19 cellular contexts compared by ENCODE assay signal in genomic region chr12:5809586-5809985, GRCh38.
"Had no signal": no experiment of that assay in that cellular context is flagged by ENCODE, and none has a peak within 500 bp of the region (broad histone marks: within the 10 kb centered on the region; RNA-seq: fewer than 3 reads in every experiment).

No MANE protein-coding gene starts in this region.

- H3K4me3 ChIP-seq: esophagus squamous epithelium, mucosa of descending colon, ovary, psoas muscle, spleen, thoracic aorta, upper lobe of right lung had no signal

- H3K4me1 ChIP-seq: esophagus squamous epithelium, psoas muscle, spleen, upper lobe of right lung had no signal

- H3K9me3 ChIP-seq: esophagus squamous epithelium, mucosa of descending colon, ovary, psoas muscle, spleen, thoracic aorta, upper lobe of right lung had no signal

- DNase-seq: activated CD4-positive, alpha-beta memory T cell treated with anti-CD3 and anti-CD28 coated beads, Interleukin-2, amount 10 ng/mL, durations not matched to agents 7 days and 5 days; activated CD4-positive, alpha-beta T cell treated with anti-CD3 and anti-CD28 coated beads for 48 hours; activated CD4-positive, CD25-positive, alpha-beta regulatory T cell; activated CD8-positive, alpha-beta memory T cell treated with anti-CD3 and anti-CD28 coated beads, Interleukin-2, amount 10 ng/mL, durations not matched to agents 7 days and 5 days; activated naive CD4-positive, alpha-beta T cell treated with anti-CD3 and anti-CD28 coated beads for 36 hours; caudate nucleus; effector memory CD8-positive, alpha-beta T cell; esophagus squamous epithelium; naive thymus-derived CD4-positive, alpha-beta T cell; ovary; psoas muscle; spleen; stimulated activated CD4-positive, alpha-beta T cell treated with anti-CD3 and anti-CD28 coated beads, Interleukin-4, amount 100 ng/mL, for 4 hours; T-helper 9 cell; upper lobe of right lung had no signal

- H3K36me3 ChIP-seq: esophagus squamous epithelium, ovary, thoracic aorta, upper lobe of right lung had no signal

- ATAC-seq: activated CD8-positive, alpha-beta memory T cell treated with anti-CD3 and anti-CD28 coated beads, Interleukin-2, amount 10 ng/mL, durations not matched to agents 7 days and 5 days; effector memory CD8-positive, alpha-beta T cell; naive thymus-derived CD4-positive, alpha-beta T cell; psoas muscle; sciatic nerve; stimulated activated memory B cell treated with anti-CD40 and anti-IgM and Interleukin-4, amounts not matched to agents 10 μg/mL and 1 μg/mL and 100 μg/mL, for 72 hours; upper lobe of right lung had no signal

- H3K27me3 ChIP-seq: ovary, upper lobe of right lung had no signal

- H3K27ac ChIP-seq: esophagus squamous epithelium, ovary, psoas muscle, spleen, thoracic aorta, upper lobe of right lung had no signal
